Comparison of ENCODE assay signal across 1 cellular context in genomic region chr12:132528564-132529106, GRCh38.
TF ChIP-seq lines count a peak whose summit lies in the region.

No MANE protein-coding gene starts in this region.

TF ChIP-seq in HepG2, 621 proteins besides CTCF, POLR2A, EP300 and RAD21 (continued from another document):
- TF ChIP-seq MYPOP (CRISPR knock-in tag; IDR thresholded peaks at IDR 0.05) (no peak), HINFP (CRISPR knock-in tag; IDR thresholded peaks at IDR 0.05; ENCODE audit: low read depth) (no peak), ZNF749 (CRISPR knock-in tag; IDR thresholded peaks at IDR 0.05; ENCODE audit: borderline replicate concordance) (no peak)
TF ChIP-seq in HepG2: peak in this region for 1.
